17 cellular contexts compared by ENCODE assay signal in genomic region chr2:105256431-105257047, GRCh38. TPM values are rescaled to one million over a fixed set of nuclear protein-coding genes. Genes with fewer than 3 reads are reported as not detected.
DNase-seq lines count a peak whose midpoint lies in the region; ATAC-seq and TF ChIP-seq lines count a peak whose summit lies in the region.
"Had no signal": no experiment of that assay in that cellular context is flagged by ENCODE, and none has a peak within 500 bp of the region (broad histone marks: within the 10 kb centered on the region; RNA-seq: fewer than 3 reads in every experiment).

No MANE protein-coding gene starts in this region.

- POLR2A ChIA-PET in A673 (lab: Charles Lee; ENCODE audit: low non-redundant PET): no interaction called here
- POLR2A ChIA-PET in naive thymus-derived CD8-positive, alpha-beta T cell (lab: Charles Lee): no interaction called here

- no peaks in the 10 kb centered on the region for H3K36me3 ChIP-seq in adrenal gland (replicated peaks in 1 of 2)
- no peaks in the 10 kb centered on the region for H3K36me3 ChIP-seq in trophoblast cell (ENCODE audit: control insufficient read depth in 1 of 2, insufficient read depth in 2 of 2, low read length in 2 of 2)
- no peaks in the 10 kb centered on the region for H3K36me3 ChIP-seq in A673 (ENCODE audit: insufficient read depth, low read length, poor library complexity, severe bottlenecking)
- H3K36me3 ChIP-seq: Peyer's patch had no signal

- peaks cover 5% of the 10 kb centered on the region for H3K79me2 ChIP-seq in trophoblast cell (ENCODE audit: control insufficient read depth, insufficient read depth, low read length, poor library complexity)

- peak overlapping the region; percentile 39 for H3K4ac ChIP-seq in trophoblast cell (ENCODE audit: low read depth, low read length)

- H3K4me1 ChIP-seq in adrenal gland (replicated peaks in 1 of 2) (peaks cover 3 to 11% of the 10 kb centered on the region in 2 donors), trophoblast cell (ENCODE audit: control insufficient read depth in 1 of 2, insufficient read depth in 2 of 2, low read length in 2 of 2) (peaks cover 26 to 35% of the 10 kb centered on the region in 2 experiments), A673 (ENCODE audit: insufficient read depth, low read length, poor library complexity, severe bottlenecking) (no peaks in the 10 kb centered on the region)
- H3K4me1 ChIP-seq: Peyer's patch had no signal

- H3K4me1 Mint-ChIP-seq in naive thymus-derived CD8-positive, alpha-beta T cell: no peaks in the 10 kb centered on the region

- 47 to 58% (median 52%) methylated on average over 11 of the region's 11 CpGs for WGBS in adrenal gland, 4 donors
- WGBS in trophoblast cell (ENCODE audit: extremely low coverage, insufficient coverage, insufficient read length): no CpG with 5 or more reads among the region's 11 CpGs

- peak overlapping the region; percentile 75 for H4K8ac ChIP-seq in trophoblast cell (ENCODE audit: low read depth, low read length)

- H3K27ac ChIP-seq in adrenal gland (peak overlapping the region in 3 of 5 donors; percentile 34 to 78 (median 66)), trophoblast cell (ENCODE audit: low read depth, low read length) (peak overlapping the region; percentile 97), A673 (ENCODE audit: low read depth, low read length, poor library complexity, severe bottlenecking) (no peak overlapping the region)
- H3K27ac ChIP-seq: Peyer's patch had no signal

- H3K9ac ChIP-seq in trophoblast cell (ENCODE audit: low read length): no peak overlapping the region

- peak overlapping the region; percentile 68 for H3K14ac ChIP-seq in trophoblast cell (ENCODE audit: low read length)

- peaks cover 0 to 5% (median 3%) of the 10 kb centered on the region in 5 donors for H3K27me3 Mint-ChIP-seq in naive thymus-derived CD8-positive, alpha-beta T cell

- CTCF ChIA-PET in A673 (lab: Charles Lee): no interaction called here

- DNase-seq in Daoy (ENCODE audit: low read depth) (peak; percentile 58), adrenal gland (peak in 6 of 7 donors; percentile 38 to 76 (median 44)), fibroblast of villous mesenchyme (ENCODE audit: low read depth) (peak; percentile 68), trophoblast cell (peak; percentile 79 to 91), A673 (ENCODE audit: low spot score) (no peak), foreskin melanocyte (no peak)
- no peak for DNase-seq in naive thymus-derived CD8-positive, alpha-beta T cell
- DNase-seq: 8988T, C1 segment of cervical spinal cord, DMS153, H7, NCI-H2029, NCI-H510A treated with DMSO at 0.1 percent for 48 hours, Peyer's patch, SIG-M5 had no signal

- H2AK5ac ChIP-seq in trophoblast cell (ENCODE audit: low read length): no peak overlapping the region

- H3K4me2 ChIP-seq in trophoblast cell (ENCODE audit: low read length): peak overlapping the region; percentile 50

- TF ChIP-seq CTCF in adrenal gland (IDR thresholded peaks at IDR 0.05) (no peak), fibroblast of villous mesenchyme (IDR thresholded peaks at IDR 0.05; ENCODE audit: insufficient read depth, low read depth, low read length) (no peak), A673 (conservative IDR thresholded peaks at IDR 0.05; ENCODE audit: low read depth, low read length) (no peak)

- H4K91ac ChIP-seq in trophoblast cell (ENCODE audit: low read depth, low read length): peak overlapping the region; percentile 97

- no peak overlapping the region for H3K4me3 Mint-ChIP-seq in naive thymus-derived CD8-positive, alpha-beta T cell

- H2BK12ac ChIP-seq in trophoblast cell (ENCODE audit: low read length): peak overlapping the region; percentile 25

- H3K9me3 Mint-ChIP-seq in naive thymus-derived CD8-positive, alpha-beta T cell: peaks cover 0 to 4% (median 0%) of the 10 kb centered on the region in 9 donors

- intact Hi-C loops in adrenal gland (cut with DNase I): no loop called here
- intact Hi-C loops in A673 (cut with micrococcal nuclease; ENCODE audit: unreplicated experiment): no loop called here

- peak overlapping the region; percentile 95 for H2BK5ac ChIP-seq in trophoblast cell (ENCODE audit: low read depth, low read length, poor library complexity)

- TF ChIP-seq POLR2A in adrenal gland (IDR thresholded peaks at IDR 0.05): no peak

- H3K4me3 ChIP-seq in adrenal gland (peak overlapping the region in 1 of 4 donors; percentile 26), fibroblast of villous mesenchyme (ENCODE audit: low read depth, low read length) (no peak overlapping the region), trophoblast cell (ENCODE audit: low read depth, low read length) (no peak overlapping the region), A673 (ENCODE audit: low read depth, low read length, poor library complexity, severe bottlenecking) (no peak overlapping the region)
- H3K4me3 ChIP-seq: Peyer's patch had no signal

- peak overlapping the region; percentile 96 for H2BK120ac ChIP-seq in trophoblast cell (ENCODE audit: insufficient read depth, low read length, poor library complexity)

- peak overlapping the region; percentile 15 for H2AFZ ChIP-seq in trophoblast cell (ENCODE audit: insufficient read depth, low read length, poor library complexity)

- H3K23ac ChIP-seq in trophoblast cell (ENCODE audit: low read length): no peak overlapping the region

- no peaks in the 10 kb centered on the region for H3K9me3 ChIP-seq in adrenal gland (replicated peaks in 1 of 3)
- no peaks in the 10 kb centered on the region for H3K9me3 ChIP-seq in trophoblast cell (ENCODE audit: insufficient read depth, low read depth, low read length)
- no peaks in the 10 kb centered on the region for H3K9me3 ChIP-seq in A673 (ENCODE audit: low read depth, low read length, poor library complexity, severe bottlenecking)
- H3K9me3 ChIP-seq: Peyer's patch had no signal

- peaks cover 44% of the 10 kb centered on the region for H3K79me1 ChIP-seq in trophoblast cell (ENCODE audit: low read length)

- H3K27ac Mint-ChIP-seq in naive thymus-derived CD8-positive, alpha-beta T cell: no peak overlapping the region

- H3K27me3 ChIP-seq in adrenal gland (no peaks in the 10 kb centered on the region), trophoblast cell (ENCODE audit: insufficient read depth, low read length) (no peaks in the 10 kb centered on the region), A673 (replicated peaks; ENCODE audit: insufficient read depth, low read depth, low read length, poor library complexity) (no peaks in the 10 kb centered on the region)
- H3K27me3 ChIP-seq: Peyer's patch had no signal

- no peak for ATAC-seq in naive thymus-derived CD8-positive, alpha-beta T cell
- ATAC-seq in GM21447 (IDR thresholded peaks at IDR 0.05; ENCODE audit: unreplicated experiment): no peak
- ATAC-seq: HepG2 had no signal

- no peaks in the 10 kb centered on the region for H3K36me3 Mint-ChIP-seq in naive thymus-derived CD8-positive, alpha-beta T cell

- no TSS peak for BruUV-seq in A673 (replicated peaks; lab: Mats Ljungman, UMichigan)

- H3K18ac ChIP-seq in trophoblast cell (ENCODE audit: low read length): no peak overlapping the region

- no peak overlapping the region for H4K12ac ChIP-seq in trophoblast cell (ENCODE audit: low read depth, low read length)

RNA-seq across cellular contexts. Expression of gene GPR45, which starts 15.0 kb away (rescaled TPM):
- total RNA-seq in Daoy (2014; rRNA removed; shearing (Covaris generic)): not detected in 2 replicates
- total RNA-seq in adrenal gland (under 1 TPM in 1 of 8 donors, not detected in 7; 0.14 TPM), fibroblast of villous mesenchyme (not detected in 2 replicates), A673 (2021) (not detected in 2 replicates)
- polyA plus RNA-seq in adrenal gland: not detected
- 0.05 and 0.11 TPM in 2 replicates for polyA plus RNA-seq in trophoblast cell (2013)
- not detected for total RNA-seq in naive thymus-derived CD8-positive, alpha-beta T cell
- under 1 TPM in 1 of 3 donors, not detected in 2; 0.16 TPM for polyA plus RNA-seq in naive thymus-derived CD8-positive, alpha-beta T cell
- total RNA-seq: H7, HepG2, Peyer's patch had no signal
- polyA plus RNA-seq: HepG2 had no signal

Comparison
In these comparisons a context has a peak if more than half of its experiments do, and no peak if none do; other contexts are left out.
1. DNase-seq: peak in Daoy (single experiment), adrenal gland (6 of 7), fibroblast of villous mesenchyme (single experiment) and trophoblast cell (2 of 2); none in A673 (single experiment), foreskin melanocyte (single experiment) and naive thymus-derived CD8-positive, alpha-beta T cell (0 of 10).